7 cellular contexts compared by ENCODE assay signal in genomic region chr4:153567627-153568026, GRCh38.
DNase-seq lines count a peak whose midpoint lies in the region; ATAC-seq and TF ChIP-seq lines count a peak whose summit lies in the region.
"Not testable (repeated sequence)": the region's sequence is repeated elsewhere in the genome, so short reads cannot be mapped to it uniquely, and the experiment has no call there.

No MANE protein-coding gene starts in this region.

- intact Hi-C loops in CD8-positive, alpha-beta T cell (cut with DNase I, micrococcal nuclease); left ventricle myocardium inferior (cut with micrococcal nuclease); naive thymus-derived CD4-positive, alpha-beta T cell (cut with micrococcal nuclease): not testable (repeated sequence)

- H3K27ac ChIP-seq in CD8-positive, alpha-beta T cell (ENCODE audit: low read depth, low read length); naive thymus-derived CD4-positive, alpha-beta T cell (ENCODE audit: low read depth, low read length): not testable (repeated sequence)
- H3K27ac ChIP-seq in left ventricle myocardium inferior (replicated peaks): peak overlapping the region; percentile 79

- H3K27me3 Mint-ChIP-seq in CD8-positive, alpha-beta T cell (ENCODE audit: low read depth); IgD-negative memory B cell; activated CD8-positive, alpha-beta T cell treated with anti-CD3 and anti-CD28 coated beads, Interleukin-2, amount 10 ng/mL, durations not matched to agents 7 days and 5 days (ENCODE audit: low read depth); activated naive CD8-positive, alpha-beta T cell treated with anti-CD3 and anti-CD28 coated beads for 36 hours; naive thymus-derived CD4-positive, alpha-beta T cell: not testable (repeated sequence)

- not testable (repeated sequence) for H3K4me3 ChIP-seq in CD8-positive, alpha-beta T cell (ENCODE audit: low read depth, low read length); left ventricle myocardium inferior; naive thymus-derived CD4-positive, alpha-beta T cell (ENCODE audit: low read length)

- not testable (repeated sequence) for H3K27me3 ChIP-seq in CD8-positive, alpha-beta T cell (ENCODE audit: insufficient read depth, low read length); left ventricle myocardium inferior (ENCODE audit: low read depth); naive thymus-derived CD4-positive, alpha-beta T cell (ENCODE audit: control insufficient read depth in 2 of 2, insufficient read depth in 2 of 2, low read length in 2 of 2)

- H3K4me1 ChIP-seq in CD8-positive, alpha-beta T cell (ENCODE audit: insufficient read depth, low read length): not testable (repeated sequence)
- H3K4me1 ChIP-seq in left ventricle myocardium inferior: peaks cover 78% of the 10 kb centered on the region
- H3K4me1 ChIP-seq in naive thymus-derived CD4-positive, alpha-beta T cell (ENCODE audit: control insufficient read depth in 2 of 2, insufficient read depth in 2 of 2, low read length in 2 of 2): peaks cover 0 to 21% of the 10 kb centered on the region in 2 donors

- H3K4me1 Mint-ChIP-seq in CD8-positive, alpha-beta T cell (ENCODE audit: low read depth): peaks cover 63% of the 10 kb centered on the region
- H3K4me1 Mint-ChIP-seq in IgD-negative memory B cell: peaks cover 45 to 56% (median 46%) of the 10 kb centered on the region in 3 donors
- peaks cover 39% of the 10 kb centered on the region for H3K4me1 Mint-ChIP-seq in activated CD8-positive, alpha-beta T cell treated with anti-CD3 and anti-CD28 coated beads, Interleukin-2, amount 10 ng/mL, durations not matched to agents 7 days and 5 days (ENCODE audit: low read depth)
- peaks cover 57% of the 10 kb centered on the region for H3K4me1 Mint-ChIP-seq in activated naive CD8-positive, alpha-beta T cell treated with anti-CD3 and anti-CD28 coated beads for 36 hours
- peaks cover 40 to 90% (median 84%) of the 10 kb centered on the region in 7 donors for H3K4me1 Mint-ChIP-seq in naive thymus-derived CD4-positive, alpha-beta T cell
- H3K4me1 Mint-ChIP-seq in stimulated activated effector memory CD8-positive, alpha-beta T cell treated with anti-CD3 and anti-CD28 coated beads, Interleukin-12 subunit alpha, Interleukin-12 subunit beta, amount 100 ng/mL, for 72 hours: peaks cover 48% of the 10 kb centered on the region

- H3K36me3 ChIP-seq in CD8-positive, alpha-beta T cell (ENCODE audit: insufficient read depth, low read length); left ventricle myocardium inferior: not testable (repeated sequence)
- peaks cover 0 to 33% (median 0%) of the 10 kb centered on the region in 3 experiments for H3K36me3 ChIP-seq in naive thymus-derived CD4-positive, alpha-beta T cell (ENCODE audit: control insufficient read depth in 2 of 3, insufficient read depth in 3 of 3, low read length in 3 of 3)

- H3K4me3 Mint-ChIP-seq in CD8-positive, alpha-beta T cell; activated CD8-positive, alpha-beta T cell treated with anti-CD3 and anti-CD28 coated beads, Interleukin-2, amount 10 ng/mL, durations not matched to agents 7 days and 5 days; activated naive CD8-positive, alpha-beta T cell treated with anti-CD3 and anti-CD28 coated beads for 36 hours; stimulated activated effector memory CD8-positive, alpha-beta T cell treated with anti-CD3 and anti-CD28 coated beads, Interleukin-12 subunit alpha, Interleukin-12 subunit beta, amount 100 ng/mL, for 72 hours: not testable (repeated sequence)
- H3K4me3 Mint-ChIP-seq in IgD-negative memory B cell: peak overlapping the region in 1 of 4 donors; percentile 67
- H3K4me3 Mint-ChIP-seq in naive thymus-derived CD4-positive, alpha-beta T cell: peak overlapping the region in 4 of 10 donors; percentile 2 to 48 (median 27)

- H3K9me3 Mint-ChIP-seq in CD8-positive, alpha-beta T cell; IgD-negative memory B cell; activated CD8-positive, alpha-beta T cell treated with anti-CD3 and anti-CD28 coated beads, Interleukin-2, amount 10 ng/mL, durations not matched to agents 7 days and 5 days (ENCODE audit: insufficient read depth); activated naive CD8-positive, alpha-beta T cell treated with anti-CD3 and anti-CD28 coated beads for 36 hours; naive thymus-derived CD4-positive, alpha-beta T cell; stimulated activated effector memory CD8-positive, alpha-beta T cell treated with anti-CD3 and anti-CD28 coated beads, Interleukin-12 subunit alpha, Interleukin-12 subunit beta, amount 100 ng/mL, for 72 hours: not testable (repeated sequence)

- DNase-seq in CD8-positive, alpha-beta T cell; activated CD8-positive, alpha-beta T cell treated with anti-CD3 and anti-CD28 coated beads, Interleukin-2, amount 10 ng/mL, durations not matched to agents 7 days and 5 days; activated naive CD8-positive, alpha-beta T cell treated with anti-CD3 and anti-CD28 coated beads for 36 hours; left ventricle myocardium inferior; naive thymus-derived CD4-positive, alpha-beta T cell; stimulated activated effector memory CD8-positive, alpha-beta T cell treated with anti-CD3 and anti-CD28 coated beads, Interleukin-12 subunit alpha, Interleukin-12 subunit beta, amount 100 ng/mL, for 72 hours (ENCODE audit: low spot score in 2 of 2): not testable (repeated sequence)

- not testable (repeated sequence) for H3K9me3 ChIP-seq in CD8-positive, alpha-beta T cell (ENCODE audit: low read length); left ventricle myocardium inferior (replicated peaks); naive thymus-derived CD4-positive, alpha-beta T cell (ENCODE audit: control insufficient read depth in 2 of 3, low read length in 3 of 3)

- H3K27ac Mint-ChIP-seq in CD8-positive, alpha-beta T cell: peak overlapping the region; percentile 71
- H3K27ac Mint-ChIP-seq in IgD-negative memory B cell: peak overlapping the region in 2 of 3 donors; percentile 48 to 91
- peak overlapping the region; percentile 23 for H3K27ac Mint-ChIP-seq in activated CD8-positive, alpha-beta T cell treated with anti-CD3 and anti-CD28 coated beads, Interleukin-2, amount 10 ng/mL, durations not matched to agents 7 days and 5 days
- H3K27ac Mint-ChIP-seq in activated naive CD8-positive, alpha-beta T cell treated with anti-CD3 and anti-CD28 coated beads for 36 hours: peak overlapping the region; percentile 57
- peak overlapping the region in 8 of 9 donors; percentile 73 to 91 (median 84) for H3K27ac Mint-ChIP-seq in naive thymus-derived CD4-positive, alpha-beta T cell
- peak overlapping the region; percentile 83 for H3K27ac Mint-ChIP-seq in stimulated activated effector memory CD8-positive, alpha-beta T cell treated with anti-CD3 and anti-CD28 coated beads, Interleukin-12 subunit alpha, Interleukin-12 subunit beta, amount 100 ng/mL, for 72 hours

- TF ChIP-seq CTCF in CD8-positive, alpha-beta T cell (IDR thresholded peaks at IDR 0.05); left ventricle myocardium inferior (IDR thresholded peaks at IDR 0.05; ENCODE audit: borderline replicate concordance): not testable (repeated sequence)

- H3K36me3 Mint-ChIP-seq in CD8-positive, alpha-beta T cell: peaks cover 65% of the 10 kb centered on the region
- H3K36me3 Mint-ChIP-seq in IgD-negative memory B cell: peaks cover 14% of the 10 kb centered on the region
- H3K36me3 Mint-ChIP-seq in activated CD8-positive, alpha-beta T cell treated with anti-CD3 and anti-CD28 coated beads, Interleukin-2, amount 10 ng/mL, durations not matched to agents 7 days and 5 days (ENCODE audit: low read depth): peaks cover 60% of the 10 kb centered on the region
- peaks cover 60% of the 10 kb centered on the region for H3K36me3 Mint-ChIP-seq in activated naive CD8-positive, alpha-beta T cell treated with anti-CD3 and anti-CD28 coated beads for 36 hours
- peaks cover 16 to 54% (median 28%) of the 10 kb centered on the region in 5 donors for H3K36me3 Mint-ChIP-seq in naive thymus-derived CD4-positive, alpha-beta T cell
- peaks cover 46% of the 10 kb centered on the region for H3K36me3 Mint-ChIP-seq in stimulated activated effector memory CD8-positive, alpha-beta T cell treated with anti-CD3 and anti-CD28 coated beads, Interleukin-12 subunit alpha, Interleukin-12 subunit beta, amount 100 ng/mL, for 72 hours

- POLR2A ChIA-PET in CD8-positive, alpha-beta T cell (lab: Charles Lee): not testable (repeated sequence)
- POLR2A ChIA-PET in activated CD8-positive, alpha-beta T cell treated with anti-CD3 and anti-CD28 coated beads, Interleukin-2, amount 10 ng/mL, durations not matched to agents 7 days and 5 days (lab: Charles Lee): interaction anchor here (1.2 to 1.4 kb wide), 2 partner anchors 82 to 135 kb away, joined by 3 to 4 read pairs; no protein-coding TSS in a partner anchor
- POLR2A ChIA-PET in naive thymus-derived CD4-positive, alpha-beta T cell (lab: Charles Lee): interaction anchor here (0.7 to 1.0 kb wide), 2 partner anchors 16 to 102 kb away, joined by 3 to 4 read pairs; partner anchors contain the start of gene TMEM131L

- ATAC-seq in CD8-positive, alpha-beta T cell; activated CD8-positive, alpha-beta T cell treated with anti-CD3 and anti-CD28 coated beads, Interleukin-2, amount 10 ng/mL, durations not matched to agents 7 days and 5 days; naive thymus-derived CD4-positive, alpha-beta T cell; stimulated activated effector memory CD8-positive, alpha-beta T cell treated with anti-CD3 and anti-CD28 coated beads, Interleukin-12 subunit alpha, Interleukin-12 subunit beta, amount 100 ng/mL, for 72 hours: not testable (repeated sequence)

- CTCF ChIA-PET in CD8-positive, alpha-beta T cell (lab: Charles Lee): interaction anchor here (0.9 to 1.7 kb wide), 4 partner anchors 130 to 484 kb away, joined by 3 to 4 read pairs (median 4); no protein-coding TSS in a partner anchor
- CTCF ChIA-PET in activated CD8-positive, alpha-beta T cell treated with anti-CD3 and anti-CD28 coated beads, Interleukin-2, amount 10 ng/mL, durations not matched to agents 7 days and 5 days (lab: Charles Lee): interaction anchor here (0.7 to 1.6 kb wide), 4 partner anchors 27 to 222 kb away, joined by 3 read pairs; no protein-coding TSS in a partner anchor
- CTCF ChIA-PET in naive thymus-derived CD4-positive, alpha-beta T cell (lab: Charles Lee): interaction anchor here (0.6 to 2.8 kb wide), 4 partner anchors 15 to 138 kb away, joined by 3 to 10 read pairs (median 4); no protein-coding TSS in a partner anchor

Comparison
In these comparisons a context has a peak if more than half of its experiments do, and no peak if none do; other contexts are left out.
1. H3K27ac Mint-ChIP-seq: peak in every context shown above with its lines; median percentile 84 in naive thymus-derived CD4-positive, alpha-beta T cell; 83 in stimulated activated effector memory CD8-positive, alpha-beta T cell treated with anti-CD3 and anti-CD28 coated beads, Interleukin-12 subunit alpha, Interleukin-12 subunit beta, amount 100 ng/mL, for 72 hours; 71 in CD8-positive, alpha-beta T cell; 70 in IgD-negative memory B cell; 57 in activated naive CD8-positive, alpha-beta T cell treated with anti-CD3 and anti-CD28 coated beads for 36 hours; 23 in activated CD8-positive, alpha-beta T cell treated with anti-CD3 and anti-CD28 coated beads, Interleukin-2, amount 10 ng/mL, durations not matched to agents 7 days and 5 days.